20 cellular contexts compared by ENCODE assay signal in the genomic region with DNA sequence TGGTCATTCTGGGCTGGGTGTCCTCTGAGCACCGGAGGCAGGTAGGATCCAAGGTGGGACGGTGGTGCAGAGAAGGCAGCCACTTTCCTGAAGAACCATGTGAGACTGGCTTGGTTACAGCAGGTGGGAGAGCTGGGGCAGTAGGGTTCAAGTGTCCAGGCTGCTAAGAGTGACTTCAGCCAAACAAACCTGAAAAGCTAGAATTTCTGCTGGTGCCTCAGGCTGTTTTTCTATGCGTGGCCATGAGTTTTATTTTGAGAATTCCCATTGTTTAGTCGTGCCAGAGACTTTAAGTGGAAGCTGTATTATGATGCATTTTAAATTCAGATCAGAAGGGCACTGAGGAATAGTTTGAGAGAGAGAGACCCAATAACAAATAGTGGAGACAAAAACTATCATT. TPM values are rescaled to one million over a fixed set of nuclear protein-coding genes. Genes with fewer than 3 reads are reported as not detected.
DNase-seq lines count a peak whose midpoint lies in the region; ATAC-seq, FAIRE-seq and TF ChIP-seq lines count a peak whose summit lies in the region.
"Had no signal": no experiment of that assay in that cellular context is flagged by ENCODE, and none has a peak within 500 bp of the region (broad histone marks: within the 10 kb centered on the region; RNA-seq: fewer than 3 reads in every experiment).

No MANE protein-coding gene starts in this region.

- H3K9ac ChIP-seq in HCT116 (ENCODE audit: low read length) (no peak overlapping the region), neural progenitor cell (no peak overlapping the region)

- CTCF ChIA-PET in Caco-2 (lab: Charles Lee) (no interaction called here), HCT116 (lab: Charles Lee) (interaction anchor here (0.6 kb wide), 1 partner anchor 22 kb away, joined by 3 read pairs; no protein-coding TSS in a partner anchor)
- CTCF ChIA-PET in CD8-positive, alpha-beta memory T cell (lab: Charles Lee), result no interaction called here

- H3K9me3 Mint-ChIP-seq in Caco-2 (ENCODE audit: unreplicated experiment) (no peaks in the 10 kb centered on the region), nephron progenitor cell (peaks cover 5% of the 10 kb centered on the region), neural progenitor cell (no peaks in the 10 kb centered on the region)
- H3K9me3 Mint-ChIP-seq in CD8-positive, alpha-beta memory T cell, result no peaks in the 10 kb centered on the region

- peak overlapping the region; percentile 38 for H3K4me2 ChIP-seq in HCT116 (ENCODE audit: low read length)
- H3K4me2 ChIP-seq in neural progenitor cell, result no peak overlapping the region

- POLR2A ChIA-PET in Caco-2 (lab: Charles Lee) (no interaction called here), HCT116 (lab: Charles Lee) (no interaction called here)
- POLR2A ChIA-PET in CD8-positive, alpha-beta memory T cell (lab: Charles Lee), result no interaction called here

- TF ChIP-seq CTCF in Caco-2 (IDR thresholded peaks at IDR 0.05; ENCODE audit: insufficient read depth in 1 of 2, low read depth in 1 of 2, low read length in 1 of 2, severe bottlenecking in 1 of 2, unreplicated experiment in 1 of 2), result no peak
- TF ChIP-seq CTCF in HCT116 (IDR thresholded peaks at IDR 0.05 in 2 of 3, conservative IDR thresholded peaks at IDR 0.05 in 1 of 3; ENCODE audit: borderline replicate concordance in 1 of 3, insufficient read depth in 1 of 3, low read depth in 2 of 3, low read length in 2 of 3), result no peak
- TF ChIP-seq CTCF in bronchial epithelial cell (IDR thresholded peaks at IDR 0.05; ENCODE audit: insufficient read depth, low read length, severe bottlenecking), result no peak
- no peak for TF ChIP-seq CTCF in nephron progenitor cell (IDR thresholded peaks at IDR 0.05)
- TF ChIP-seq CTCF in neural progenitor cell (IDR thresholded peaks at IDR 0.05), result no peak

- H3K27me3 ChIP-seq in Caco-2 (replicated peaks; ENCODE audit: control insufficient read depth, insufficient read depth, low read length) (no peaks in the 10 kb centered on the region), HCT116 (ENCODE audit: insufficient read depth, low read length) (no peaks in the 10 kb centered on the region), bronchial epithelial cell (ENCODE audit: control insufficient read depth, insufficient read depth, low read length) (no peaks in the 10 kb centered on the region), neural progenitor cell (no peaks in the 10 kb centered on the region)
- no peaks in the 10 kb centered on the region for H3K27me3 ChIP-seq in CD8-positive, alpha-beta memory T cell (ENCODE audit: insufficient read depth, low read length, poor library complexity, severe bottlenecking)
- H3K27me3 ChIP-seq: sigmoid colon had no signal

- RAD21 ChIA-PET in HCT116 (lab: Charles Lee; ENCODE audit: low non-redundant PET in 1 of 2, low total read pairs in 2 of 2, uncharacterized antibody in 2 of 2, unreplicated experiment in 2 of 2), result no interaction called here

- H3K27ac ChIP-seq in HCT116 (ENCODE audit: low read depth, low read length) (no peak overlapping the region), neural progenitor cell (no peak overlapping the region)
- no peak overlapping the region for H3K27ac ChIP-seq in CD8-positive, alpha-beta memory T cell (ENCODE audit: low read depth, low read length)
- H3K27ac ChIP-seq: sigmoid colon, SK-N-MC had no signal

- H3K36me3 Mint-ChIP-seq in Caco-2 (ENCODE audit: insufficient read depth, unreplicated experiment) (no peaks in the 10 kb centered on the region), nephron progenitor cell (ENCODE audit: low read depth) (peaks cover 48% of the 10 kb centered on the region), neural progenitor cell (peaks cover 24% of the 10 kb centered on the region)
- H3K36me3 Mint-ChIP-seq in CD8-positive, alpha-beta memory T cell, result peaks cover 0 to 8% (median 5%) of the 10 kb centered on the region in 3 donors

- H3K9me3 ChIP-seq in Caco-2, result no peaks in the 10 kb centered on the region
- no peaks in the 10 kb centered on the region for H3K9me3 ChIP-seq in HCT116 (ENCODE audit: control insufficient read depth in 1 of 2, insufficient read depth in 1 of 2, low read depth in 1 of 2, low read length in 2 of 2)
- no peaks in the 10 kb centered on the region for H3K9me3 ChIP-seq in neural progenitor cell (ENCODE audit: low read depth)
- no peaks in the 10 kb centered on the region for H3K9me3 ChIP-seq in CD8-positive, alpha-beta memory T cell (ENCODE audit: low read length)
- H3K9me3 ChIP-seq: sigmoid colon had no signal

- H3K36me3 ChIP-seq in Caco-2 (ENCODE audit: control insufficient read depth, insufficient read depth, low read length) (no peaks in the 10 kb centered on the region), HCT116 (ENCODE audit: control insufficient read depth in 1 of 2, insufficient read depth in 2 of 2, low read length in 2 of 2) (no peaks in the 10 kb centered on the region), bronchial epithelial cell (ENCODE audit: control insufficient read depth, insufficient read depth, low read length) (no peaks in the 10 kb centered on the region), neural progenitor cell (no peaks in the 10 kb centered on the region)
- no peaks in the 10 kb centered on the region for H3K36me3 ChIP-seq in CD8-positive, alpha-beta memory T cell (ENCODE audit: insufficient read depth, low read length)
- H3K36me3 ChIP-seq: sigmoid colon had no signal

- H4K20me1 ChIP-seq in HCT116 (ENCODE audit: insufficient read depth) (no peaks in the 10 kb centered on the region), neural progenitor cell (ENCODE audit: low read depth) (peaks cover 43% of the 10 kb centered on the region)

- intact Hi-C loops in Caco-2 (cut with micrococcal nuclease; ENCODE audit: unreplicated experiment) (no loop called here), HCT116 (cut with micrococcal nuclease) (no loop called here)

- H3K4me3 Mint-ChIP-seq in Caco-2 (ENCODE audit: unreplicated experiment), result no peak overlapping the region
- H3K4me3 Mint-ChIP-seq in nephron progenitor cell, result no peak overlapping the region
- no peak overlapping the region for H3K4me3 Mint-ChIP-seq in neural progenitor cell
- H3K4me3 Mint-ChIP-seq in CD8-positive, alpha-beta memory T cell, result no peak overlapping the region

- H3K4me1 ChIP-seq in Caco-2, result peaks cover 10% of the 10 kb centered on the region; the same call in 1 of the 2 replicates
- peaks cover 11 to 33% of the 10 kb centered on the region in 2 experiments for H3K4me1 ChIP-seq in HCT116 (ENCODE audit: control insufficient read depth in 1 of 2, insufficient read depth in 2 of 2, low read length in 2 of 2)
- no peaks in the 10 kb centered on the region for H3K4me1 ChIP-seq in neural progenitor cell
- H3K4me1 ChIP-seq in CD8-positive, alpha-beta memory T cell (ENCODE audit: insufficient read depth, low read length), result no peaks in the 10 kb centered on the region

- H3K27ac Mint-ChIP-seq in Caco-2 (ENCODE audit: unreplicated experiment) (peak overlapping the region; percentile 9), nephron progenitor cell (peak overlapping the region; percentile 70), neural progenitor cell (no peak overlapping the region)
- H3K27ac Mint-ChIP-seq in CD8-positive, alpha-beta memory T cell, result no peak overlapping the region

- no peaks in the 10 kb centered on the region for H3K9me2 ChIP-seq in HCT116 (ENCODE audit: insufficient read depth)

- no peak for FAIRE-seq in bronchial epithelial cell (lab: Jason Lieb, UNC)
- FAIRE-seq: colon, endometrium, H1 had no signal

- H3K27me3 Mint-ChIP-seq in Caco-2 (ENCODE audit: insufficient read depth, unreplicated experiment) (no peaks in the 10 kb centered on the region), nephron progenitor cell (ENCODE audit: low read depth, poor library complexity) (no peaks in the 10 kb centered on the region), neural progenitor cell (ENCODE audit: insufficient read depth, low read depth) (peaks cover 2% of the 10 kb centered on the region)
- no peaks in the 10 kb centered on the region for H3K27me3 Mint-ChIP-seq in CD8-positive, alpha-beta memory T cell

- ATAC-seq in HCT116 (no peak), HG02981 (IDR thresholded peaks at IDR 0.05; ENCODE audit: unreplicated experiment) (no peak)
- ATAC-seq: left lobe of liver had no signal

- no peak for TF ChIP-seq POLR2A in HCT116 (IDR thresholded peaks at IDR 0.05; ENCODE audit: borderline replicate concordance, extremely low read depth, insufficient read depth, insufficient read length)

- H3K4me3 ChIP-seq in Caco-2 (ENCODE audit: low read depth, low read length) (no peak overlapping the region), HCT116 (replicated peaks in 1 of 2; ENCODE audit: low read depth in 1 of 2, low read length in 2 of 2) (no peak overlapping the region), bronchial epithelial cell (ENCODE audit: low read depth, low read length) (no peak overlapping the region), neural progenitor cell (no peak overlapping the region)
- no peak overlapping the region for H3K4me3 ChIP-seq in CD8-positive, alpha-beta memory T cell (ENCODE audit: low read length)
- H3K4me3 ChIP-seq: sigmoid colon, SK-N-MC had no signal

- no peak for TF ChIP-seq RAD21 in HCT116 (IDR thresholded peaks at IDR 0.05; ENCODE audit: low read depth)

- H2AFZ ChIP-seq in HCT116 (ENCODE audit: low read depth, low read length, poor library complexity, severe bottlenecking) (no peak overlapping the region), neural progenitor cell (replicated peaks) (no peak overlapping the region)

- BruUV-seq in Caco-2 (replicated peaks; lab: Mats Ljungman, UMichigan), result no TSS peak
- no TSS peak for BruUV-seq in HCT116 (replicated peaks; lab: Mats Ljungman, UMichigan)

- no peaks in the 10 kb centered on the region for H3F3A ChIP-seq in neural progenitor cell (ENCODE audit: low read depth)

- DNase-seq in Caco-2 (no peak), HCT116 (ENCODE audit: low read depth, low spot score) (no peak), bronchial epithelial cell (ENCODE audit: low read depth) (peak; percentile 55), nephron progenitor cell (no peak), neural progenitor cell (ENCODE audit: low spot score) (no peak)
- no peak for DNase-seq in CD8-positive, alpha-beta memory T cell
- DNase-seq in stimulated activated CD4-positive, alpha-beta T cell treated with anti-CD3 and anti-CD28 coated beads, Interleukin-4, amount 100 ng/mL, for 1 hour, result no peak
- DNase-seq: aorta, EL, foreskin melanocyte, NCI-H1105, NCI-H2107, NCI-H526 treated with DMSO at 0.1 percent for 48 hours, sigmoid colon had no signal

- H3K79me2 ChIP-seq in HCT116 (ENCODE audit: insufficient read depth, low read length), result peaks cover 88% of the 10 kb centered on the region
- peaks cover 99% of the 10 kb centered on the region for H3K79me2 ChIP-seq in neural progenitor cell (ENCODE audit: low read depth)

- H3K4me1 Mint-ChIP-seq in Caco-2 (ENCODE audit: low read depth, unreplicated experiment) (peaks cover 19% of the 10 kb centered on the region), nephron progenitor cell (peaks cover 23% of the 10 kb centered on the region), neural progenitor cell (no peaks in the 10 kb centered on the region)
- peaks cover 0 to 16% (median 6%) of the 10 kb centered on the region in 3 donors for H3K4me1 Mint-ChIP-seq in CD8-positive, alpha-beta memory T cell

RNA-seq across cellular contexts. Expression of a gene that starts 20.1 kb away (rescaled TPM):
- total RNA-seq in Caco-2 (2022), result 16.2 and 18.2 TPM in 2 replicates
- 22.7 TPM for total RNA-seq in HCT116 (2021; ENCODE audit: unreplicated experiment)
- 11.1 and 15.1 TPM in 2 replicates for polyA plus RNA-seq in HCT116 (2012)
- total RNA-seq in bronchial epithelial cell, result 0.77 and 0.79 TPM in 2 replicates
- 17.7 and 18.1 TPM in 2 replicates for total RNA-seq in neural progenitor cell (ENCODE audit: low replicate concordance)
- total RNA-seq in CD8-positive, alpha-beta memory T cell, result 10 to 100 TPM; 12.7 to 13.8 TPM
- polyA plus RNA-seq in CD8-positive, alpha-beta memory T cell, result 13.3 TPM

Comparison
In these comparisons a context has a peak if more than half of its experiments do, and no peak if none do; other contexts are left out.
1. H3K27ac Mint-ChIP-seq: peak in Caco-2 (single experiment) and nephron progenitor cell (single experiment); none in neural progenitor cell (single experiment) and CD8-positive, alpha-beta memory T cell (0 of 8).